27 cellular contexts compared by ENCODE assay signal in the genomic region with DNA sequence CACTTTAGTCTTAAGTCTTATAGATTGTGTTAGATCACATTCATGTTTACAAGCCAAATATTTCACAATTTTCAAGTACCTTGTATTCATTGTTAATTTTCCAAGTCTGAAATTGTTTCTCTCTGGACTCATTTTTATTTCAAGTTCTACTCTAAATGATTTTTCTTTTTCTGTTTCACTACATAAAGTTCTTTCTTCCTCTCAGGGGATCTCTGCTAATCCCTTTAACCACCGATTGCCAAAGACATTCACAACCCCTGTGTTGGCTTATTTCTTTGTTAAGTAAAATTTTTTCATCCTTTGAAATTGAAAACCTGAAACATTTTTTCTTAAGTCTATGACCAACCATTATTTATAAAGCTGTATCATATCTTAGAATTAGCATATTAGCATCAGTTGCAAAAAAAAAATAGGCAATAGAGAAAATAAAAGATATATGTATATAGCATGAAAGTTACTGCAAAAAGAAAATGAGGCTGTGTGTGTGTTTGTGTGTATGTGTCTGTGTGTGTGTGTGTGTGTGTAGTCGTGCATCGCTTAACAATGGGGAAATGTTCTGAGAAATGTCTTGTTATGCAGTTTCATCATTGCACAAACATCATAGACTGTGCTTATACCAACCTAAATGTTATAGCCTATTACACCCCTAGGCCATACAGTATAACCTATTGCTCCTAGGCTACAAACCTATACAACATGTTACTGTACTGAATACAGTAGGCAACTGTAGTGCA.
"Had no signal": no experiment of that assay in that cellular context is flagged by ENCODE, and none has a peak within 500 bp of the region (broad histone marks: within the 10 kb centered on the region; RNA-seq: fewer than 3 reads in every experiment).

No MANE protein-coding gene starts in this region.

- H2AFZ ChIP-seq: hepatocyte had no signal

- H3K4me3 ChIP-seq: adrenal gland, ascending aorta, hepatocyte, sigmoid colon, spleen, thyroid gland, upper lobe of right lung had no signal

- H3K27me3 ChIP-seq: adrenal gland, ascending aorta, brain microvascular endothelial cell, hepatocyte, sigmoid colon, spleen, thyroid gland, upper lobe of right lung had no signal

- ATAC-seq: activated CD4-positive, alpha-beta T cell treated with anti-CD3 and anti-CD28 coated beads for 36 hours; activated naive CD4-positive, alpha-beta T cell treated with anti-CD3 and anti-CD28 coated beads, Interleukin-2, amount 50 U/mL, for 72 hours; activated T-helper 17 cell treated with anti-CD3 and anti-CD28 coated beads, Interleukin-2, amount 50 U/mL, for 72 hours; left ventricle myocardium superior; stimulated activated naive CD8-positive, alpha-beta T cell treated with anti-CD3 and anti-CD28 coated beads, Interleukin-15, Interleukin-2, amounts not matched to agents 100 U/mL and 50 U/mL, for 24 hours; upper lobe of right lung; WTC11 had no signal

- H3K4me2 ChIP-seq: hepatocyte had no signal

- H3K27ac ChIP-seq: adrenal gland, ascending aorta, brain microvascular endothelial cell, hepatocyte, sigmoid colon, spleen, thyroid gland, upper lobe of right lung had no signal

- H3K36me3 ChIP-seq: adrenal gland, ascending aorta, brain microvascular endothelial cell, sigmoid colon, spleen, thyroid gland, upper lobe of right lung had no signal

- DNase-seq: activated CD4-positive, alpha-beta T cell treated with anti-CD3 and anti-CD28 coated beads for 36 hours; activated CD4-positive, alpha-beta T cell treated with anti-CD3 and anti-CD28 coated beads, Interleukin-2, amount 50 U/mL, for 4 hours; activated CD8-positive, alpha-beta memory T cell treated with anti-CD3 and anti-CD28 coated beads for 24 hours; activated CD8-positive, alpha-beta memory T cell treated with anti-CD3 and anti-CD28 coated beads, Interleukin-2, amount 50 U/mL, for 4 hours; activated T-cell treated with anti-CD3 and anti-CD28 coated beads, Interleukin-2, amount 50 U/mL, for 24 hours; adrenal gland; brain microvascular endothelial cell; caudate nucleus; effector memory CD4-positive, alpha-beta T cell; glutamatergic neuron; kidney glomerular epithelial cell; left ventricle myocardium superior; mammary epithelial cell; midbrain; sigmoid colon; spleen; stimulated activated CD4-positive, alpha-beta T cell treated with anti-CD3 and anti-CD28 coated beads, Interleukin-4, amount 100 ng/mL, for 1 hour; stimulated activated naive CD8-positive, alpha-beta T cell treated with anti-CD3 and anti-CD28 coated beads, Interleukin-15, Interleukin-2, amounts not matched to agents 100 U/mL and 50 U/mL, for 24 hours; substantia nigra; T-helper 1 cell; thyroid gland; upper lobe of right lung had no signal

- H3K79me2 ChIP-seq: hepatocyte had no signal

- H3K4me1 ChIP-seq: adrenal gland, sigmoid colon, spleen, thyroid gland, upper lobe of right lung had no signal

- H3K9me3 ChIP-seq: adrenal gland, ascending aorta, sigmoid colon, spleen, thyroid gland, upper lobe of right lung had no signal
